ENCODE assay signal across 8 cellular contexts in the genomic region with DNA sequence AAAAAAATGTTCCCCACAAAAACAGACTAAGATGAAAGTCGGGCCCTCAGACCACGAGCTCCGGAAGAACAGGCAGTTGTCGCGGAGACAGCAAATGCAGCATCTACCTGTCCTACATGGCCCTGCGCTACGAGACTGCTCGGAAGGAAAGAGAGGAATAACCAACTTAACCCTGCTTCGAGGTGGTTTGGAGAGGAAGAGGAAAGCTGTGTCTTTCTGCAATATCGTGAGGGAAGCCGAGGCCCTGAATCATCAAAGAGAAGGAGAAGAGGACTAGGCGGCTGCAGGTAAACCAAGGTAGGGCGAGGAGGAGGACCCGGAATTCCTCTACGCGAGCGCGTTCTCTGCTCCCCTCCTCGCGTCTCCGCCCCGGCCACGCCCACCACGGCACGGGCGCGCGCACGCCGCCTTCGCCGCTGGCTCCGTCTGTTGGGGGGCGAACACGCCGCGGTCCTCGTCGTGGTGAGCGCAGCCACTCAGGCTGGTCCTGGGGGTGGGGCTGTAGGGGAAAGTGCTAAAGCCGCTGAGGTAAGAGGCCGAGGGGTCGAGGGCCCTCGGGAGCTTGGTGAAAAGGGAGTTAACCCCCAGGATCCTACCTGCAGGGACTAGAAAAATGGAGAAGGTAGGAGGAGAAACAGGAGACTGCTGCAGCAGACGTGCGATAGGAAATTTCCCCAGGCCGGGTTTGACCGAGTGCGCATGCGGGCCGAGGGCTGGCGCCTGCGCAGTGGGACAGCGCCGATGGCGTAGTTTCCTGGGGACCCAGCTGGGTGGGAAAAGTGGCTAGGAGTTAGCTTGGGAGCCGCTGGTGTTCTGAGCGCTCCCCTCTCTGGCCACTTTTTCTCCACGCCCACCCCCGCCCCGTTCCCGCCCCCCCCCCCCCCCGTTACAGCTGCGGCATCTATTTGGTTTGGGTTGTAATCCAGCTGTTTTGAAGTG. TPM values are rescaled to one million over a fixed set of nuclear protein-coding genes. Genes with fewer than 3 reads are reported as not detected.
A peak's percentile ranks its signal among the peaks of the same experiment; 100 is the strongest.
DNase-seq lines count a peak whose midpoint lies in the region; ATAC-seq and TF ChIP-seq lines count a peak whose summit lies in the region.

Gene ANAPC16 (plus strand): TSS at position 402 of the 939 bp plus-strand sequence. CDS start 7,903 bp downstream, outside the sequence.
A gene with protein sequence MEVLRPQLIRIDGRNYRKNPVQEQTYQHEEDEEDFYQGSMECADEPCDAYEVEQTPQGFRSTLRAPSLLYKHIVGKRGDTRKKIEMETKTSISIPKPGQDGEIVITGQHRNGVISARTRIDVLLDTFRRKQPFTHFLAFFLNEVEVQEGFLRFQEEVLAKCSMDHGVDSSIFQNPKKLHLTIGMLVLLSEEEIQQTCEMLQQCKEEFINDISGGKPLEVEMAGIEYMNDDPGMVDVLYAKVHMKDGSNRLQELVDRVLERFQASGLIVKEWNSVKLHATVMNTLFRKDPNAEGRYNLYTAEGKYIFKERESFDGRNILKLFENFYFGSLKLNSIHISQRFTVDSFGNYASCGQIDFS (minus strand): TSS at position 666 of the 939 bp plus-strand sequence. CDS start 2,978 bp downstream, outside the sequence.

- WGBS in lung, 2 donors, result 0 to 1% methylated on average over 59 to 64 of the region's 64 CpGs

- H3K27me3 ChIP-seq in lung (ENCODE audit: control insufficient read depth, insufficient read depth), result no peaks in the 10 kb centered on the region

- H3K4me3 ChIP-seq in lung, result peak within 1 kb of the TSS; percentile 49

- H3K9me3 ChIP-seq in lung (ENCODE audit: control insufficient read depth in 2 of 2, insufficient read depth in 1 of 2, low read length in 1 of 2), result no peaks in the 10 kb centered on the region

- TF ChIP-seq CTCF in GM20000 (IDR thresholded peaks at IDR 0.05; ENCODE audit: extremely low read depth, missing control alignments) (no peak), lung (IDR thresholded peaks at IDR 0.05; ENCODE audit: control extremely low read depth, extremely low read depth) (no peak)

- CTCF ChIA-PET in activated CD8-positive, alpha-beta memory T cell treated with anti-CD3 and anti-CD28 coated beads for 36 hours (lab: Charles Lee), result interaction anchor here (0.6 to 3.0 kb wide), 12 partner anchors 8 to 167 kb away, joined by 3 to 7 read pairs (median 3); partner anchors contain the start of genes DDIT4 and SPOCK2

- peaks cover 2 to 4% of the 10 kb centered on the region in 2 donors for H3K4me1 ChIP-seq in lung (ENCODE audit: control insufficient read depth in 2 of 2, insufficient read depth in 2 of 2, low read length in 2 of 2)

- DNase-seq in CMK (ENCODE audit: low read depth) (peak; percentile 80), GM20000 (ENCODE audit: low spot score) (peak; percentile 91), HT1080 (ENCODE audit: low read depth) (peak; percentile 89), NOMO-1 (lab: John Stamatoyannopoulos, UW; ENCODE audit: unreplicated experiment in 2 of 2) (peak; percentile 90 to 92), lung (ENCODE audit: low spot score) (peak; percentile 92)
- peak; percentile 91 for DNase-seq in effector CD8-positive, alpha-beta T cell (lab: John Stamatoyannopoulos, UW)
- DNase-seq in stimulated activated CD4-positive, alpha-beta T cell treated with anti-CD3 and anti-CD28 coated beads, TNF-alpha, amount 100 ng/mL, for 24 hours (ENCODE audit: low read depth in 3 of 3), result peak; percentile 85 to 93 (median 90)

- ATAC-seq in lung (ENCODE audit: insufficient read depth, low FRiP score), result peak; percentile 99

- H3K27ac ChIP-seq in lung (ENCODE audit: low read depth in 1 of 2, low read length in 1 of 2), result peak within 1 kb of the TSS; percentile 94 to 96

- H3K36me3 ChIP-seq in lung (ENCODE audit: control insufficient read depth in 2 of 2, insufficient read depth in 2 of 2, low read length in 2 of 2), result peaks cover 4 to 5% of the 10 kb centered on the region in 2 donors

- POLR2A ChIA-PET in activated CD8-positive, alpha-beta memory T cell treated with anti-CD3 and anti-CD28 coated beads for 36 hours (lab: Charles Lee), result interaction anchor here (0.5 to 4.8 kb wide), 11 partner anchors 9 to 135 kb away, joined by 3 to 30 read pairs (median 3); partner anchors contain the start of gene DDIT4

RNA-seq across cellular contexts. Expression of gene ANAPC16, which starts in this region (rescaled TPM):
- 37.2 and 44.2 TPM in 2 replicates for total RNA-seq in HT1080 (2014; rRNA removed; shearing (Covaris generic))
- polyA plus RNA-seq in HT1080 (2015; cell fraction: cytosol; rRNA removed), result 72.1 and 80.6 TPM in 2 replicates
- 19.6 and 26.2 TPM in 2 replicates for polyA plus RNA-seq in HT1080 (2015; cell fraction: nucleus; rRNA removed)
- total RNA-seq in activated CD8-positive, alpha-beta memory T cell treated with anti-CD3 and anti-CD28 coated beads for 36 hours, result 10 to 100 TPM; 72.1 to 75.1 TPM
- 10 to 100 TPM; 67.9 to 94.0 TPM for total RNA-seq in lung
- 100 to 1,000 TPM in 1 of 2 donors, 10 to 100 TPM in 1; 88.9 to 138 TPM for polyA plus RNA-seq in lung

RNA-seq across cellular contexts. Expression of the second gene that starts in this region (rescaled TPM):
- total RNA-seq in HT1080 (2014; rRNA removed; shearing (Covaris generic)), result 17.4 and 24.3 TPM in 2 replicates
- polyA plus RNA-seq in HT1080 (2015; cell fraction: cytosol; rRNA removed), result 26.4 and 28.3 TPM in 2 replicates
- polyA plus RNA-seq in HT1080 (2015; cell fraction: nucleus; rRNA removed), result 35.2 and 46.8 TPM in 2 replicates
- 10 to 100 TPM; 43.2 to 44.1 TPM for total RNA-seq in activated CD8-positive, alpha-beta memory T cell treated with anti-CD3 and anti-CD28 coated beads for 36 hours
- 10 to 100 TPM; 28.9 to 29.9 TPM for total RNA-seq in lung
- 10 to 100 TPM in 1 of 2 donors, 1 to 10 TPM in 1; 9.0 to 19.4 TPM for polyA plus RNA-seq in lung

Comparison
In these comparisons a context has a peak if more than half of its experiments do, and no peak if none do; other contexts are left out.
1. Peak in every context shown above with its lines: DNase-seq, ATAC-seq, H3K4me3 ChIP-seq and H3K27ac ChIP-seq.